ENCODE assay signal across 1 cellular context in the genomic region with DNA sequence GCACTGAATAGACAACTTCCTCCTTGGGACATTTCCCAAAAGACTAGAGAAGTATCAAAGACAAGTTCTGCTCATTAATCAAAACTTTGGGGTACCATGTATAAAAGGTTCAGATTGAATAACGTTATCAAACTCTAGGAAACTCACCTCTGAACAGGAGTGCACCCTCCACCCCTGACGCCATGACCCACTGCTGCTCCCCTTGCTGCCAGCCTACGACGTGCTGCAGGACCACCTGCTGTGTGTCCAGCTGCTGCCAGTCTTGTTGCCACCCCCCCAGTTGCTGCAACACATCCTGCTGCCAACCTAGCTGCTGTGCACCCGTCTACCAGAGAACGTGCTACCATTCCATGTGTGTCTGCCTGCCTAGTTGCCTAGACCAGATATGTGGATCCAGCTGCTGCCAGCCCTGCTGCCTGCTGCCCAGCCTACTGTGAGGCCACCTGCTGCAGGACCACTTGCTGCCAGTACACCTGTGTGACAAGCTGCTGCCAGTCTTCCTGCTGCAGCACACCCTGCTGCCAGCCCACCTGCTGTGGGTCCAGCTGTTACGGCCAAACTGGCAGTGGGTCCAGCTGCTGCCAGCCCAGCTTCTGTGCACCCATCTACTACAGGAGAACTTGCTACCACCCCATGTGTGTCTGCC.
A peak's percentile ranks its signal among the peaks of the same experiment; 100 is the strongest.
TF ChIP-seq lines count a peak whose summit lies in the region.

No MANE protein-coding gene starts in this region.

TF ChIP-seq in HepG2, 621 proteins besides CTCF, POLR2A, EP300 and RAD21:
- TF ChIP-seq ZNF691 (CRISPR knock-in tag; IDR thresholded peaks at IDR 0.05; ENCODE audit: borderline replicate concordance, low read depth) (no peak), GPN1 (CRISPR knock-in tag; IDR thresholded peaks at IDR 0.05; ENCODE audit: borderline replicate concordance) (0 out of 2 replicates have a peak, but pooled peaks have one; percentile 44), TFE3 (CRISPR knock-in tag; IDR thresholded peaks at IDR 0.05) (no peak)
